In the genomic region with DNA sequence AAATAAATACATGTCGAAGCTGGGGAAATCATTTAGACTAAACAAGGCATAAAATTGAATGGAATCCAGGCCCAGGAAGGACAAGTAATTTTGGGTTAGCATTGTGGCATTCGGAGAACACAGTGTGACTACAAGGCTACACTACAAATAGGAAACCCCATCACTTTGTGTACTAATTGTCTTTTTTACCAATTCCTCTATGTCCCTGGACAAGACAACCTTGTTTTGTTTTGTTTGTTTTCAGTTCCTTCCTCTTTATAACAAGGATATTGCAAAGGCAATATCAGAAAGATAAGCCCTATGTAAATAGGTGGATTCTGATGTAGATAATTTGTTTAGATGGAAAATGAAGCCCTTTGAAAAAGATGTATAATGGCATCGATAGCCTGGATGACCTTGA, we compare ENCODE assay signal across 11 cellular contexts.
A peak's percentile ranks its signal among the peaks of the same experiment; 100 is the strongest.
DNase-seq lines count a peak whose midpoint lies in the region; ATAC-seq, FAIRE-seq and TF ChIP-seq lines count a peak whose summit lies in the region.
"Had no signal": no experiment of that assay in that cellular context is flagged by ENCODE, and none has a peak within 500 bp of the region (broad histone marks: within the 10 kb centered on the region; RNA-seq: fewer than 3 reads in every experiment).

No MANE protein-coding gene starts in this region.

- H3K4me3 ChIP-seq in ACC112 (ENCODE audit: low read depth, low read length) (peak overlapping the region; percentile 95), LNCaP clone FGC (ENCODE audit: low read depth, low read length) (peak overlapping the region; percentile 68), osteoblast (ENCODE audit: insufficient read depth, low read length) (no peak overlapping the region)

- H3K36me3 Mint-ChIP-seq in dendritic cell treated with granulocyte-macrophage colony-stimulating factor and Interleukin-4, amounts not matched to agents 40 ng/mL and 50 ng/mL, for 4 days (ENCODE audit: low read depth), result peaks cover 23% of the 10 kb centered on the region

- H3K9me3 ChIP-seq in osteoblast (ENCODE audit: low read depth, low read length), result no peaks in the 10 kb centered on the region

- peak overlapping the region; percentile 98 for H3K27ac ChIP-seq in ACC112 (ENCODE audit: low read depth, low read length)
- peak overlapping the region; percentile 97 for H3K27ac ChIP-seq in osteoblast (ENCODE audit: low read depth, low read length)

- no peaks in the 10 kb centered on the region for H3K9me3 Mint-ChIP-seq in dendritic cell treated with granulocyte-macrophage colony-stimulating factor and Interleukin-4, amounts not matched to agents 40 ng/mL and 50 ng/mL, for 4 days
- H3K9me3 Mint-ChIP-seq: activated T-helper 1 cell treated with anti-CD3 and anti-CD28 coated beads, Interleukin-12 subunit alpha, Interleukin-12 subunit beta, Interleukin-2, Interleukin-4 antibody, amounts not matched to agents 30 ng/mL and 10 ng/mL and 1 ng/mL, durations not matched to agents 14 hours and 24 hours and 36 hours had no signal

- TF ChIP-seq CTCF in LNCaP clone FGC (IDR thresholded peaks at IDR 0.05; ENCODE audit: control insufficient read depth, extremely low read depth, insufficient read depth) (no peak), osteoblast (IDR thresholded peaks at IDR 0.05; ENCODE audit: extremely low read depth, low read depth, low read length) (no peak), D721Med (IDR thresholded peaks at IDR 0.05; ENCODE audit: insufficient read depth, missing control alignments) (no peak)

- no peaks in the 10 kb centered on the region for H3K27me3 ChIP-seq in ACC112 (ENCODE audit: insufficient read depth, low read length)
- H3K27me3 ChIP-seq in osteoblast (ENCODE audit: insufficient read depth, low read length), result no peaks in the 10 kb centered on the region

- H4K20me1 ChIP-seq in osteoblast (ENCODE audit: insufficient read depth, low read length), result no peaks in the 10 kb centered on the region

- no peak overlapping the region for H2AFZ ChIP-seq in ACC112 (ENCODE audit: low read length, unreplicated experiment)
- H2AFZ ChIP-seq in osteoblast (ENCODE audit: low read length), result no peak overlapping the region

- H3K4me1 Mint-ChIP-seq in dendritic cell treated with granulocyte-macrophage colony-stimulating factor and Interleukin-4, amounts not matched to agents 40 ng/mL and 50 ng/mL, for 4 days (ENCODE audit: low read depth), result peaks cover 54% of the 10 kb centered on the region

- FAIRE-seq in urothelium cell line (lab: Jason Lieb, UNC) (no peak), D721Med (lab: Jason Lieb, UNC) (no peak)

- intact Hi-C loops in dendritic cell treated with granulocyte-macrophage colony-stimulating factor and Interleukin-4, amounts not matched to agents 40 ng/mL and 50 ng/mL, for 4 days (cut with micrococcal nuclease), result loop anchor here (5.0 kb wide), 1 partner anchor 106 kb away; no protein-coding TSS in a partner anchor

- H3K36me3 ChIP-seq in ACC112 (ENCODE audit: insufficient read depth, low read length) (peaks cover 7% of the 10 kb centered on the region), osteoblast (ENCODE audit: insufficient read depth, low read length) (no peaks in the 10 kb centered on the region)

- peaks cover 12% of the 10 kb centered on the region for H3K4me1 ChIP-seq in ACC112 (ENCODE audit: control insufficient read depth, insufficient read depth, low read length, unreplicated experiment)
- peaks cover 30% of the 10 kb centered on the region for H3K4me1 ChIP-seq in osteoblast (ENCODE audit: insufficient read depth, low read length)

- H3K4me3 Mint-ChIP-seq in dendritic cell treated with granulocyte-macrophage colony-stimulating factor and Interleukin-4, amounts not matched to agents 40 ng/mL and 50 ng/mL, for 4 days, result no peak overlapping the region

- H3K27me3 Mint-ChIP-seq in dendritic cell treated with granulocyte-macrophage colony-stimulating factor and Interleukin-4, amounts not matched to agents 40 ng/mL and 50 ng/mL, for 4 days, result peaks cover 14% of the 10 kb centered on the region

- H3K79me2 ChIP-seq in ACC112 (ENCODE audit: control insufficient read depth, insufficient read depth, low read length, unreplicated experiment) (peaks cover 62% of the 10 kb centered on the region), osteoblast (ENCODE audit: insufficient read depth, low read length) (peaks cover 49% of the 10 kb centered on the region)

- no peak for ATAC-seq in HG03432 (IDR thresholded peaks at IDR 0.05; ENCODE audit: unreplicated experiment)
- ATAC-seq: activated CD4-positive, CD25-positive, alpha-beta regulatory T cell treated with anti-CD3 and anti-CD28 coated beads, Interleukin-2, amount 50 U/mL, for 24 hours had no signal

- no peak for DNase-seq in LNCaP clone FGC (ENCODE audit: low read depth)
- no peak for DNase-seq in osteoblast (ENCODE audit: insufficient read length, low spot score, missing footprints)
- DNase-seq in urothelium cell line (ENCODE audit: low spot score), result no peak
- DNase-seq in NCI-H2029 (lab: John Stamatoyannopoulos, UW), result no peak
- no peak for DNase-seq in D721Med (ENCODE audit: insufficient read length, low spot score)
- DNase-seq: NCI-H2171 had no signal

- H3K27ac Mint-ChIP-seq in dendritic cell treated with granulocyte-macrophage colony-stimulating factor and Interleukin-4, amounts not matched to agents 40 ng/mL and 50 ng/mL, for 4 days, result peak overlapping the region; percentile 92

- H3K4me2 ChIP-seq in osteoblast (ENCODE audit: insufficient read depth, low read length), result peak overlapping the region; percentile 96
